In the genomic region with DNA sequence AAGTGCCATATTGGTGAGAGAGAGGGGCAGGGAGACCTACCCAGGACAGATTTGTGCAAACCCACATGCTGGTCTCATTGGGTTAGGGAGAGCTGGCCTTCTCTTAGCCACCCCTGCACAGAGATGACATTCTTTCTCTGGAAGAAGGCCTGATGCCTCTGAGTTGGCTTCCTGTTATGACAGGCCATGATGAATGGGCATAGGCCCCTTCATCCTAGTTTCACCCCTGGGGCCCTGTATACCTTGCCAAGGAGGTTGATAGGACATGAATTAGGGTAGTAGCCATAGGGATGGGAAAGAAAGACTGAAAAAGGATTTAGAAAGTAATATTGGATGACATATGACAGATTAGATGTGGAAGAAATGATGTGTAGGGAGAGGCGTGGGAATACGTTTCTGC, we compare ENCODE assay signal across 1 cellular context.
A peak's percentile ranks its signal among the peaks of the same experiment; 100 is the strongest.
TF ChIP-seq lines count a peak whose summit lies in the region.

No MANE protein-coding gene starts in this region.

TF ChIP-seq in GM12878, 131 proteins besides CTCF, POLR2A, EP300 and RAD21:
- TF ChIP-seq, protein P1, sequence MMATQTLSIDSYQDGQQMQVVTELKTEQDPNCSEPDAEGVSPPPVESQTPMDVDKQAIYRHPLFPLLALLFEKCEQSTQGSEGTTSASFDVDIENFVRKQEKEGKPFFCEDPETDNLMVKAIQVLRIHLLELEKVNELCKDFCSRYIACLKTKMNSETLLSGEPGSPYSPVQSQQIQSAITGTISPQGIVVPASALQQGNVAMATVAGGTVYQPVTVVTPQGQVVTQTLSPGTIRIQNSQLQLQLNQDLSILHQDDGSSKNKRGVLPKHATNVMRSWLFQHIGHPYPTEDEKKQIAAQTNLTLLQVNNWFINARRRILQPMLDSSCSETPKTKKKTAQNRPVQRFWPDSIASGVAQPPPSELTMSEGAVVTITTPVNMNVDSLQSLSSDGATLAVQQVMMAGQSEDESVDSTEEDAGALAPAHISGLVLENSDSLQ (IDR thresholded peaks at IDR 0.05) = peak; percentile 12; the same call in 1 of the 2 replicates
- TF ChIP-seq LARP7 (IDR thresholded peaks at IDR 0.05) = no peak
